ENCODE assay signal across 20 cellular contexts in genomic region chr10:12742776-12743175, GRCh38.
DNase-seq lines count a peak whose midpoint lies in the region; ATAC-seq lines count a peak whose summit lies in the region.
"Had no signal": no experiment of that assay in that cellular context is flagged by ENCODE, and none has a peak within 500 bp of the region (broad histone marks: within the 10 kb centered on the region; RNA-seq: fewer than 3 reads in every experiment).

No MANE protein-coding gene starts in this region.

- H3K9me3 Mint-ChIP-seq in IgD-negative memory B cell (no peaks in the 10 kb centered on the region), naive B cell (peaks cover 0 to 9% (median 4%) of the 10 kb centered on the region in 7 donors)
- H3K9me3 Mint-ChIP-seq: activated CD4-positive, alpha-beta memory T cell treated with anti-CD3 and anti-CD28 coated beads, Interleukin-2, amount 10 ng/mL, durations not matched to agents 7 days and 5 days; endodermal cell; stimulated activated naive CD8-positive, alpha-beta T cell treated with anti-CD3 and anti-CD28 coated beads, Interleukin-15, amount 100 ng/mL, for 72 hours had no signal

- H3K27me3 Mint-ChIP-seq in IgD-negative memory B cell (no peaks in the 10 kb centered on the region), naive B cell (no peaks in the 10 kb centered on the region)
- H3K27me3 Mint-ChIP-seq: activated CD4-positive, alpha-beta memory T cell treated with anti-CD3 and anti-CD28 coated beads, Interleukin-2, amount 10 ng/mL, durations not matched to agents 7 days and 5 days; stimulated activated naive CD8-positive, alpha-beta T cell treated with anti-CD3 and anti-CD28 coated beads, Interleukin-15, amount 100 ng/mL, for 72 hours had no signal

- ATAC-seq in naive B cell (ENCODE audit: low read depth in 2 of 2) (peak; percentile 95 to 96), HG03039 (IDR thresholded peaks at IDR 0.05; ENCODE audit: unreplicated experiment) (no peak), Right ventricle myocardium inferior (no peak)
- ATAC-seq: gastroesophageal sphincter; stimulated activated naive CD8-positive, alpha-beta T cell treated with anti-CD3 and anti-CD28 coated beads, Interleukin-15, amount 100 ng/mL, for 72 hours had no signal

- DNase-seq in CD1c-positive myeloid dendritic cell (ENCODE audit: extremely low spot score) = peak; percentile 30
- DNase-seq in SKM-1 (lab: John Stamatoyannopoulos, UW; ENCODE audit: unreplicated experiment) = peak; percentile 36
- DNase-seq in naive B cell = peak; percentile 70
- DNase-seq in SW480 (ENCODE audit: low spot score) = no peak
- no peak for DNase-seq in Right ventricle myocardium inferior (ENCODE audit: missing footprints)
- DNase-seq in NK-92 treated with Interleukin-12 subunit alpha and Interleukin-12 subunit beta, amount 100 ng/mL, for 24 hours (lab: John Stamatoyannopoulos, UW) = no peak
- DNase-seq: activated CD4-positive, alpha-beta memory T cell treated with anti-CD3 and anti-CD28 coated beads, Interleukin-2, amount 10 ng/mL, durations not matched to agents 7 days and 5 days; activated gamma-delta T cell; adrenal gland; endodermal cell; MG63; NCI-H1694 treated with DMSO at 0.1 percent for 48 hours; nucleus accumbens; spleen; stimulated activated CD4-positive, alpha-beta T cell treated with anti-CD3 and anti-CD28 coated beads, Interleukin-4, amount 100 ng/mL, for 24 hours; stimulated activated naive CD8-positive, alpha-beta T cell treated with anti-CD3 and anti-CD28 coated beads, Interleukin-15, amount 100 ng/mL, for 72 hours; T-helper 9 cell had no signal

- peaks cover 28 to 45% (median 29%) of the 10 kb centered on the region in 3 donors for H3K4me1 Mint-ChIP-seq in IgD-negative memory B cell
- peaks cover 39 to 58% (median 48%) of the 10 kb centered on the region in 3 donors for H3K4me1 Mint-ChIP-seq in naive B cell
- H3K4me1 Mint-ChIP-seq: activated CD4-positive, alpha-beta memory T cell treated with anti-CD3 and anti-CD28 coated beads, Interleukin-2, amount 10 ng/mL, durations not matched to agents 7 days and 5 days; stimulated activated naive CD8-positive, alpha-beta T cell treated with anti-CD3 and anti-CD28 coated beads, Interleukin-15, amount 100 ng/mL, for 72 hours had no signal

- H3K36me3 Mint-ChIP-seq in IgD-negative memory B cell (no peaks in the 10 kb centered on the region), naive B cell (peaks cover 0 to 8% of the 10 kb centered on the region in 2 donors)

- intact Hi-C loops in Right ventricle myocardium inferior (cut with DNase I) = no loop called here

- H3K27ac Mint-ChIP-seq in IgD-negative memory B cell (peak overlapping the region; percentile 78 to 87 (median 84)), naive B cell (peak overlapping the region; percentile 93 to 98 (median 96))
- H3K27ac Mint-ChIP-seq: activated CD4-positive, alpha-beta memory T cell treated with anti-CD3 and anti-CD28 coated beads, Interleukin-2, amount 10 ng/mL, durations not matched to agents 7 days and 5 days; endodermal cell had no signal

- H3K4me3 Mint-ChIP-seq in IgD-negative memory B cell (peak overlapping the region in 3 of 4 donors; percentile 15 to 83 (median 76)), naive B cell (peak overlapping the region in 7 of 8 donors; percentile 49 to 89 (median 73))
- H3K4me3 Mint-ChIP-seq: activated CD4-positive, alpha-beta memory T cell treated with anti-CD3 and anti-CD28 coated beads, Interleukin-2, amount 10 ng/mL, durations not matched to agents 7 days and 5 days; endodermal cell; stimulated activated naive CD8-positive, alpha-beta T cell treated with anti-CD3 and anti-CD28 coated beads, Interleukin-15, amount 100 ng/mL, for 72 hours had no signal

Comparison
In these comparisons a context has a peak if more than half of its experiments do, and no peak if none do; other contexts are left out.
1. DNase-seq: peak in CD1c-positive myeloid dendritic cell (single experiment), SKM-1 (single experiment) and naive B cell (single experiment); none in SW480 (single experiment), Right ventricle myocardium inferior (single experiment) and NK-92 treated with Interleukin-12 subunit alpha and Interleukin-12 subunit beta, amount 100 ng/mL, for 24 hours (single experiment).
2. ATAC-seq: peak in naive B cell (2 of 2); none in HG03039 (single experiment) and Right ventricle myocardium inferior (single experiment).